ENCODE assay signal across 1 cellular context in the genomic region with DNA sequence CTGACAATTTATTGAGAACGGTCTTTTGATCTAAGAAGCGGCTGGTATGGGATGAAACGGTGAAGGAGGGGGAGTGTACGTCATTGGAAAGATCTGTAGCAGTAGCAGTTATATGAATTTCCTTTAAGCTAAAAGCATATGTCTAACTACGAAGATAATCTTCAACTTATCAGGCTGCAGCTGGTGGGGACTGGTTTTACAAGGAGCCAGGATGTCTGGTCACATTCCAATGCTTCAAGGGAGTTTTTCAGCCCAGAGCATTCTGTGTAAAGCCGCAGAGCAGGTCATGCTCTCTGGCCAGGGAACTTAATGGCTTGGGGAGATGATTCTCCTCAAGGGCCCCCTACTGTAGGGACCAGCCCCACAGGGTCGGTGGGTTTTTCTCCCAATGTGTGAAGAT.
TF ChIP-seq lines count a peak whose summit lies in the region.

No MANE protein-coding gene starts in this region.

TF ChIP-seq in WTC11, 78 proteins besides CTCF, POLR2A, EP300 and RAD21:
- TF ChIP-seq TEAD1 (CRISPR knock-in tag; IDR thresholded peaks at IDR 0.05) (no peak), GABPB1 (CRISPR knock-in tag; IDR thresholded peaks at IDR 0.05) (no peak), ZNF263 (CRISPR knock-in tag; IDR thresholded peaks at IDR 0.05; ENCODE audit: low read depth) (no peak), ZNF396 (CRISPR knock-in tag; IDR thresholded peaks at IDR 0.05; ENCODE audit: borderline replicate concordance) (no peak), OVOL2 (CRISPR knock-in tag; IDR thresholded peaks at IDR 0.05; ENCODE audit: borderline replicate concordance) (no peak), NFYB (CRISPR knock-in tag; conservative IDR thresholded peaks at IDR 0.05; ENCODE audit: low read depth) (no peak), ZBTB21 (CRISPR knock-in tag; IDR thresholded peaks at IDR 0.05; ENCODE audit: borderline replicate concordance) (no peak), NFE2L1 (CRISPR knock-in tag; IDR thresholded peaks at IDR 0.05) (no peak), NR2C2 (CRISPR knock-in tag; IDR thresholded peaks at IDR 0.05) (no peak)
- TF ChIP-seq, protein P1, sequence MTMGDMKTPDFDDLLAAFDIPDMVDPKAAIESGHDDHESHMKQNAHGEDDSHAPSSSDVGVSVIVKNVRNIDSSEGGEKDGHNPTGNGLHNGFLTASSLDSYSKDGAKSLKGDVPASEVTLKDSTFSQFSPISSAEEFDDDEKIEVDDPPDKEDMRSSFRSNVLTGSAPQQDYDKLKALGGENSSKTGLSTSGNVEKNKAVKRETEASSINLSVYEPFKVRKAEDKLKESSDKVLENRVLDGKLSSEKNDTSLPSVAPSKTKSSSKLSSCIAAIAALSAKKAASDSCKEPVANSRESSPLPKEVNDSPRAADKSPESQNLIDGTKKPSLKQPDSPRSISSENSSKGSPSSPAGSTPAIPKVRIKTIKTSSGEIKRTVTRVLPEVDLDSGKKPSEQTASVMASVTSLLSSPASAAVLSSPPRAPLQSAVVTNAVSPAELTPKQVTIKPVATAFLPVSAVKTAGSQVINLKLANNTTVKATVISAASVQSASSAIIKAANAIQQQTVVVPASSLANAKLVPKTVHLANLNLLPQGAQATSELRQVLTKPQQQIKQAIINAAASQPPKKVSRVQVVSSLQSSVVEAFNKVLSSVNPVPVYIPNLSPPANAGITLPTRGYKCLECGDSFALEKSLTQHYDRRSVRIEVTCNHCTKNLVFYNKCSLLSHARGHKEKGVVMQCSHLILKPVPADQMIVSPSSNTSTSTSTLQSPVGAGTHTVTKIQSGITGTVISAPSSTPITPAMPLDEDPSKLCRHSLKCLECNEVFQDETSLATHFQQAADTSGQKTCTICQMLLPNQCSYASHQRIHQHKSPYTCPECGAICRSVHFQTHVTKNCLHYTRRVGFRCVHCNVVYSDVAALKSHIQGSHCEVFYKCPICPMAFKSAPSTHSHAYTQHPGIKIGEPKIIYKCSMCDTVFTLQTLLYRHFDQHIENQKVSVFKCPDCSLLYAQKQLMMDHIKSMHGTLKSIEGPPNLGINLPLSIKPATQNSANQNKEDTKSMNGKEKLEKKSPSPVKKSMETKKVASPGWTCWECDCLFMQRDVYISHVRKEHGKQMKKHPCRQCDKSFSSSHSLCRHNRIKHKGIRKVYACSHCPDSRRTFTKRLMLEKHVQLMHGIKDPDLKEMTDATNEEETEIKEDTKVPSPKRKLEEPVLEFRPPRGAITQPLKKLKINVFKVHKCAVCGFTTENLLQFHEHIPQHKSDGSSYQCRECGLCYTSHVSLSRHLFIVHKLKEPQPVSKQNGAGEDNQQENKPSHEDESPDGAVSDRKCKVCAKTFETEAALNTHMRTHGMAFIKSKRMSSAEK (CRISPR knock-in tag; IDR thresholded peaks at IDR 0.05; ENCODE audit: borderline replicate concordance), result no peak
- TF ChIP-seq, protein P2, sequence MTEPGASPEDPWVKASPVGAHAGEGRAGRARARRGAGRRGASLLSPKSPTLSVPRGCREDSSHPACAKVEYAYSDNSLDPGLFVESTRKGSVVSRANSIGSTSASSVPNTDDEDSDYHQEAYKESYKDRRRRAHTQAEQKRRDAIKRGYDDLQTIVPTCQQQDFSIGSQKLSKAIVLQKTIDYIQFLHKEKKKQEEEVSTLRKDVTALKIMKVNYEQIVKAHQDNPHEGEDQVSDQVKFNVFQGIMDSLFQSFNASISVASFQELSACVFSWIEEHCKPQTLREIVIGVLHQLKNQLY (CRISPR knock-in tag; IDR thresholded peaks at IDR 0.05), result no peak
- TF ChIP-seq, protein P3, sequence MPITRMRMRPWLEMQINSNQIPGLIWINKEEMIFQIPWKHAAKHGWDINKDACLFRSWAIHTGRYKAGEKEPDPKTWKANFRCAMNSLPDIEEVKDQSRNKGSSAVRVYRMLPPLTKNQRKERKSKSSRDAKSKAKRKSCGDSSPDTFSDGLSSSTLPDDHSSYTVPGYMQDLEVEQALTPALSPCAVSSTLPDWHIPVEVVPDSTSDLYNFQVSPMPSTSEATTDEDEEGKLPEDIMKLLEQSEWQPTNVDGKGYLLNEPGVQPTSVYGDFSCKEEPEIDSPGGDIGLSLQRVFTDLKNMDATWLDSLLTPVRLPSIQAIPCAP (CRISPR knock-in tag; IDR thresholded peaks at IDR 0.05), result no peak
- TF ChIP-seq, protein P4, sequence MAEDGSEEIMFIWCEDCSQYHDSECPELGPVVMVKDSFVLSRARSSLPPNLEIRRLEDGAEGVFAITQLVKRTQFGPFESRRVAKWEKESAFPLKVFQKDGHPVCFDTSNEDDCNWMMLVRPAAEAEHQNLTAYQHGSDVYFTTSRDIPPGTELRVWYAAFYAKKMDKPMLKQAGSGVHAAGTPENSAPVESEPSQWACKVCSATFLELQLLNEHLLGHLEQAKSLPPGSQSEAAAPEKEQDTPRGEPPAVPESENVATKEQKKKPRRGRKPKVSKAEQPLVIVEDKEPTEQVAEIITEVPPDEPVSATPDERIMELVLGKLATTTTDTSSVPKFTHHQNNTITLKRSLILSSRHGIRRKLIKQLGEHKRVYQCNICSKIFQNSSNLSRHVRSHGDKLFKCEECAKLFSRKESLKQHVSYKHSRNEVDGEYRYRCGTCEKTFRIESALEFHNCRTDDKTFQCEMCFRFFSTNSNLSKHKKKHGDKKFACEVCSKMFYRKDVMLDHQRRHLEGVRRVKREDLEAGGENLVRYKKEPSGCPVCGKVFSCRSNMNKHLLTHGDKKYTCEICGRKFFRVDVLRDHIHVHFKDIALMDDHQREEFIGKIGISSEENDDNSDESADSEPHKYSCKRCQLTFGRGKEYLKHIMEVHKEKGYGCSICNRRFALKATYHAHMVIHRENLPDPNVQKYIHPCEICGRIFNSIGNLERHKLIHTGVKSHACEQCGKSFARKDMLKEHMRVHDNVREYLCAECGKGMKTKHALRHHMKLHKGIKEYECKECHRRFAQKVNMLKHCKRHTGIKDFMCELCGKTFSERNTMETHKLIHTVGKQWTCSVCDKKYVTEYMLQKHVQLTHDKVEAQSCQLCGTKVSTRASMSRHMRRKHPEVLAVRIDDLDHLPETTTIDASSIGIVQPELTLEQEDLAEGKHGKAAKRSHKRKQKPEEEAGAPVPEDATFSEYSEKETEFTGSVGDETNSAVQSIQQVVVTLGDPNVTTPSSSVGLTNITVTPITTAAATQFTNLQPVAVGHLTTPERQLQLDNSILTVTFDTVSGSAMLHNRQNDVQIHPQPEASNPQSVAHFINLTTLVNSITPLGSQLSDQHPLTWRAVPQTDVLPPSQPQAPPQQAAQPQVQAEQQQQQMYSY (CRISPR knock-in tag; IDR thresholded peaks at IDR 0.05), result no peak
- TF ChIP-seq, protein P5, sequence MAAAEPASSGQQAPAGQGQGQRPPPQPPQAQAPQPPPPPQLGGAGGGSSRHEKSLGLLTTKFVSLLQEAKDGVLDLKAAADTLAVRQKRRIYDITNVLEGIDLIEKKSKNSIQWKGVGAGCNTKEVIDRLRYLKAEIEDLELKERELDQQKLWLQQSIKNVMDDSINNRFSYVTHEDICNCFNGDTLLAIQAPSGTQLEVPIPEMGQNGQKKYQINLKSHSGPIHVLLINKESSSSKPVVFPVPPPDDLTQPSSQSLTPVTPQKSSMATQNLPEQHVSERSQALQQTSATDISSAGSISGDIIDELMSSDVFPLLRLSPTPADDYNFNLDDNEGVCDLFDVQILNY (CRISPR knock-in tag; IDR thresholded peaks at IDR 0.05), result no peak
TF ChIP-seq in WTC11: peak in this region for 0.
